22 cellular contexts compared by ENCODE assay signal in genomic region chr15:55900019-55900418, GRCh38.
"Had no signal": no experiment of that assay in that cellular context is flagged by ENCODE, and none has a peak within 500 bp of the region (broad histone marks: within the 10 kb centered on the region; RNA-seq: fewer than 3 reads in every experiment).

No MANE protein-coding gene starts in this region.

- H3K4me3 ChIP-seq: SJCRH30 had no signal

- H3K9me3 ChIP-seq: SJCRH30 had no signal

- H3K4me1 ChIP-seq: SJCRH30 had no signal

- ATAC-seq: Panc1, PC-3, Right ventricle myocardium inferior, SK-N-SH treated with all-trans-retinoic acid at 6 μM for 48 hours had no signal

- H3K27me3 ChIP-seq: SJCRH30 had no signal

- H3K27ac ChIP-seq: HL-60, RWPE1, SJCRH30 had no signal

- DNase-seq: KBM-7; MV-4-11; NCI-H1048; NCI-H1105; NCI-H1436 treated with DMSO at 0.1 percent for 48 hours; NCI-H1694 treated with DMSO at 0.1 percent for 48 hours; NCI-H1930; NCI-H2081; NCI-H2227 treated with DMSO at 0.1 percent for 48 hours; NCI-H524; NCI-H526 treated with DMSO at 0.1 percent for 48 hours; NCI-H748 treated with DMSO at 0.1 percent for 48 hours; NK-92 treated with Interleukin-12 subunit alpha and Interleukin-12 subunit beta, amount 100 ng/mL, for 24 hours; PC-3; SHP77 treated with DMSO at 0.1 percent for 48 hours; SJCRH30; T-helper 1 cell had no signal
